In genomic region chr6:16991981-16992629, GRCh38 we compare ENCODE assay signal across 16 cellular contexts.
DNase-seq lines count a peak whose midpoint lies in the region; TF ChIP-seq lines count a peak whose summit lies in the region.
"Had no signal": no experiment of that assay in that cellular context is flagged by ENCODE, and none has a peak within 500 bp of the region (broad histone marks: within the 10 kb centered on the region; RNA-seq: fewer than 3 reads in every experiment).

No MANE protein-coding gene starts in this region.

- no peak overlapping the region for H2AK5ac ChIP-seq in trophoblast cell (ENCODE audit: low read length)

- H3K79me1 ChIP-seq in trophoblast cell (ENCODE audit: low read length): no peaks in the 10 kb centered on the region

- peak overlapping the region; percentile 46 for H3K4me2 ChIP-seq in Loucy (ENCODE audit: low read depth, low read length, poor library complexity, severe bottlenecking)
- H3K4me2 ChIP-seq in trophoblast cell (ENCODE audit: low read length): no peak overlapping the region
- H3K4me2 ChIP-seq: A549 had no signal

- DNase-seq in EH (ENCODE audit: low read depth): peak; percentile 76
- DNase-seq in amniotic epithelial cell (ENCODE audit: low read depth): peak; percentile 29
- peak; percentile 33 to 81 for DNase-seq in trophoblast cell
- no peak for DNase-seq in stimulated activated CD4-positive, alpha-beta T cell treated with anti-CD3 and anti-CD28 coated beads, Interleukin-2, amount 100 ng/mL, for 48 hours
- no peak for DNase-seq in middle frontal gyrus (ENCODE audit: extremely low spot score, low spot score)
- no peak for DNase-seq in RPMI8226
- DNase-seq: AML-193; Caco-2; CD4-positive, alpha-beta T cell; GDM1; GOT3; H7 had no signal

- no peak overlapping the region for H3K9ac ChIP-seq in Loucy (ENCODE audit: low read depth, low read length, poor library complexity, severe bottlenecking)
- H3K9ac ChIP-seq in trophoblast cell (ENCODE audit: low read length): no peak overlapping the region

- no peak overlapping the region for H4K12ac ChIP-seq in trophoblast cell (ENCODE audit: low read depth, low read length)

- H3F3A ChIP-seq in Loucy (ENCODE audit: low read depth): no peaks in the 10 kb centered on the region

- H2BK5ac ChIP-seq in trophoblast cell (ENCODE audit: low read depth, low read length, poor library complexity): no peak overlapping the region

- H3K9me2 ChIP-seq in Loucy (replicated peaks; ENCODE audit: low read depth, low read length): no peaks in the 10 kb centered on the region

- no peak overlapping the region for H4K91ac ChIP-seq in trophoblast cell (ENCODE audit: low read depth, low read length)

- H3K79me2 ChIP-seq in Loucy (ENCODE audit: insufficient read depth, low read length): no peaks in the 10 kb centered on the region
- no peaks in the 10 kb centered on the region for H3K79me2 ChIP-seq in trophoblast cell (ENCODE audit: control insufficient read depth, insufficient read depth, low read length, poor library complexity)

- no peak overlapping the region for H3K18ac ChIP-seq in trophoblast cell (ENCODE audit: low read length)

- H4K8ac ChIP-seq in trophoblast cell (ENCODE audit: low read depth, low read length): no peak overlapping the region

- H3K14ac ChIP-seq in trophoblast cell (ENCODE audit: low read length): no peak overlapping the region

- no peak overlapping the region for H2AFZ ChIP-seq in Loucy (ENCODE audit: low read length)
- H2AFZ ChIP-seq in trophoblast cell (ENCODE audit: insufficient read depth, low read length, poor library complexity): no peak overlapping the region

- H2BK12ac ChIP-seq in trophoblast cell (ENCODE audit: low read length): no peak overlapping the region

- H3K4me1 ChIP-seq in Loucy (ENCODE audit: insufficient read depth, low read length, poor library complexity, severe bottlenecking) (peaks cover 19% of the 10 kb centered on the region), trophoblast cell (ENCODE audit: control insufficient read depth in 1 of 2, insufficient read depth in 2 of 2, low read length in 2 of 2) (no peaks in the 10 kb centered on the region)
- H3K4me1 ChIP-seq: A549, Caco-2 had no signal

- WGBS in trophoblast cell (ENCODE audit: extremely low coverage, insufficient coverage, insufficient read length): no CpG with 5 or more reads among the region's 3 CpGs

- H3K27me3 ChIP-seq in Loucy (ENCODE audit: insufficient read depth, low read length, poor library complexity, severe bottlenecking) (no peaks in the 10 kb centered on the region), trophoblast cell (ENCODE audit: insufficient read depth, low read length) (no peaks in the 10 kb centered on the region)

- no peak for TF ChIP-seq CTCF in Loucy (conservative IDR thresholded peaks at IDR 0.05; ENCODE audit: low read length)

- H3K27ac ChIP-seq in trophoblast cell (ENCODE audit: low read depth, low read length): no peak overlapping the region
- H3K27ac ChIP-seq: 22Rv1, A549, C4-2B had no signal

- H3K4me3 ChIP-seq in Loucy (ENCODE audit: low read length, poor library complexity, severe bottlenecking) (no peak overlapping the region), trophoblast cell (ENCODE audit: low read depth, low read length) (no peak overlapping the region)
- H3K4me3 ChIP-seq: A549 had no signal

- H3K4ac ChIP-seq in trophoblast cell (ENCODE audit: low read depth, low read length): no peak overlapping the region

- H3K36me3 ChIP-seq in Loucy (ENCODE audit: insufficient read depth, low read length): no peaks in the 10 kb centered on the region
- H3K36me3 ChIP-seq in trophoblast cell (ENCODE audit: control insufficient read depth in 1 of 2, insufficient read depth in 2 of 2, low read length in 2 of 2): no peaks in the 10 kb centered on the region

- no peaks in the 10 kb centered on the region; the same call in 1 of the 2 replicates for H3K9me3 ChIP-seq in Loucy (ENCODE audit: insufficient read depth, low read depth, low read length)
- peaks cover 3% of the 10 kb centered on the region for H3K9me3 ChIP-seq in trophoblast cell (ENCODE audit: insufficient read depth, low read depth, low read length)
- H3K9me3 ChIP-seq: Caco-2 had no signal

- no peak overlapping the region for H2BK120ac ChIP-seq in trophoblast cell (ENCODE audit: insufficient read depth, low read length, poor library complexity)

- H3K23ac ChIP-seq in trophoblast cell (ENCODE audit: low read length): no peak overlapping the region

- no peaks in the 10 kb centered on the region for H4K20me1 ChIP-seq in Loucy (ENCODE audit: insufficient read depth, low read length, poor library complexity, severe bottlenecking)

Comparison
In these comparisons a context has a peak if more than half of its experiments do, and no peak if none do; other contexts are left out.
1. DNase-seq: peak in EH (single experiment), amniotic epithelial cell (single experiment) and trophoblast cell (2 of 2); none in stimulated activated CD4-positive, alpha-beta T cell treated with anti-CD3 and anti-CD28 coated beads, Interleukin-2, amount 100 ng/mL, for 48 hours (0 of 2), middle frontal gyrus (single experiment) and RPMI8226 (single experiment).